ENCODE assay signal across 8 cellular contexts in the genomic region with DNA sequence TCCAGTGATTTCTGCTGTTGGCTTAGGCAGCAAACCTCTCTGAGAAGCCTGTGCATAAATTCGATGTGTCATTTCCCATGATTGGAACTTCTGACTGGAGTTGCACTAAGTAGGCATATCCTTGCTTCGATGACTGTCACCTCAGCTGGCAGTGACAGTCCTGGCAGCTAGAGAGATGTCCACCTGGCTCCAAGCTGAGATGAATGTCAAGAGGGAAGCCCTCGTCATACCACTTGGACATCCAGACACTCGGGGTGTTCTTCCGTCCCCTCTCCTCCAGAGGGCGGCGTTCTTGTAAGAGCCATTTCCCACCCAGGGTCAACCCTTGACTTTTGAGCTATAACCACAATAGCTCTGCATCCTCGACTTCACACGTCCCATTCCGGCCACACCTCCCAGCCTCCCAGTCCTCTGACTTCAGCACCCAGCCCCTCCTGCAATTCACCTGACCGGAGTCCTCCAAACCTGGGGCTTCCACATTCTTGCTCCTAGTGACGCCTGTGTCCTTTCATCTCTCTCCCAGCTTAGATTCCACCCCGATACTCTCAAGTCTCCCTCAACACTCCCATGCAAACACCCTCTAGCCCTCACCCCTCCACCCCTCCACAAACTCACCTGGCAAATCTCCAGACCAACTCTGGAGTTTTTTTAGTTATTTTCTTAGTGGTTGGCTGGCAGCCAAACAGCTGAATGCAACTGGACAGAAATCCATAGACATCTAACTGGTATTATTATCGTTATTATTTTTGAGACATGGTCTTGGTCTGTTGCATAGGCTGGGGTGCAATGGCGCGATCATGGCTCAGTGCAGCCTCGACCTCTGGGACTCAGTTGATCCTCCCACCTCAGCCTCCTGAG. TPM values are rescaled to one million over a fixed set of nuclear protein-coding genes. Genes with fewer than 3 reads are reported as not detected.
A peak's percentile ranks its signal among the peaks of the same experiment; 100 is the strongest.
DNase-seq lines count a peak whose midpoint lies in the region; ATAC-seq and TF ChIP-seq lines count a peak whose summit lies in the region.

No MANE protein-coding gene starts in this region.

- peak overlapping the region; percentile 35 for H3K27ac ChIP-seq in CD8-positive, alpha-beta T cell (ENCODE audit: low read depth, low read length)
- H3K27ac ChIP-seq in GM23338 (ENCODE audit: low read depth) (no peak overlapping the region), PC-9 (no peak overlapping the region), left lung (peak overlapping the region in 1 of 2 donors; percentile 7)

- no peaks in the 10 kb centered on the region for H4K20me1 ChIP-seq in GM23338 (replicated peaks; ENCODE audit: insufficient read depth)
- no peaks in the 10 kb centered on the region for H4K20me1 ChIP-seq in PC-9 (ENCODE audit: insufficient read depth)

- TF ChIP-seq CTCF in CD8-positive, alpha-beta T cell (IDR thresholded peaks at IDR 0.05): peak; percentile 31
- TF ChIP-seq CTCF in GM23338 (conservative IDR thresholded peaks at IDR 0.05; ENCODE audit: low read depth in 2 of 2) (peak; percentile 55 to 80), PC-9 (conservative IDR thresholded peaks at IDR 0.05) (peak; percentile 56), left lung (IDR thresholded peaks at IDR 0.05) (peak; percentile 23 to 41)

- peaks cover 9% of the 10 kb centered on the region for H3K9me3 Mint-ChIP-seq in CD8-positive, alpha-beta T cell
- peaks cover 3% of the 10 kb centered on the region; the same call in 2 of the 3 replicates for H3K9me3 Mint-ChIP-seq in GM23338
- peaks cover 9% of the 10 kb centered on the region for H3K9me3 Mint-ChIP-seq in activated naive CD8-positive, alpha-beta T cell (ENCODE audit: low read depth)

- peaks cover 72% of the 10 kb centered on the region for H3K4me1 Mint-ChIP-seq in CD8-positive, alpha-beta T cell (ENCODE audit: low read depth)
- peaks cover 7% of the 10 kb centered on the region; the same call in 2 of the 3 replicates for H3K4me1 Mint-ChIP-seq in GM23338
- H3K4me1 Mint-ChIP-seq in activated naive CD8-positive, alpha-beta T cell (ENCODE audit: low read depth): peaks cover 83% of the 10 kb centered on the region

- POLR2A ChIA-PET in CD8-positive, alpha-beta T cell (lab: Charles Lee): interaction anchor here (0.9 to 3.2 kb wide), 12 partner anchors 8 to 85 kb away, joined by 4 to 13 read pairs (median 7); partner anchors contain the start of gene ENO1
- POLR2A ChIA-PET in PC-9 (lab: Charles Lee; ENCODE audit: unreplicated experiment): no interaction called here

- intact Hi-C loops in CD8-positive, alpha-beta T cell (cut with DNase I, micrococcal nuclease): loop anchor here in 1 of 2 experiments (1.0 kb wide), 1 partner anchor 25 kb away; no protein-coding TSS in a partner anchor
- intact Hi-C loops in PC-9 (cut with micrococcal nuclease; ENCODE audit: unreplicated experiment) (loop anchor here (1.0 kb wide), 1 partner anchor 23 kb away; no protein-coding TSS in a partner anchor), left lung (cut with DNase I) (no loop called here)

- H3K27me3 Mint-ChIP-seq in CD8-positive, alpha-beta T cell (ENCODE audit: low read depth): no peaks in the 10 kb centered on the region
- peaks cover 6% of the 10 kb centered on the region for H3K27me3 Mint-ChIP-seq in GM23338 (ENCODE audit: insufficient read depth, low read depth, poor library complexity)
- no peaks in the 10 kb centered on the region for H3K27me3 Mint-ChIP-seq in activated naive CD8-positive, alpha-beta T cell

- H3K4me3 Mint-ChIP-seq in CD8-positive, alpha-beta T cell: peak overlapping the region; percentile 64
- H3K4me3 Mint-ChIP-seq in GM23338: no peak overlapping the region
- peak overlapping the region; percentile 84 for H3K4me3 Mint-ChIP-seq in activated naive CD8-positive, alpha-beta T cell

- H2AFZ ChIP-seq in GM23338 (peak overlapping the region; percentile 15; the same call in 1 of the 2 replicates), PC-9 (no peak overlapping the region)

- H3K4me3 ChIP-seq in CD8-positive, alpha-beta T cell (ENCODE audit: low read depth, low read length): peak overlapping the region; percentile 31
- H3K4me3 ChIP-seq in GM23338: no peak overlapping the region
- no peak overlapping the region for H3K4me3 ChIP-seq in PC-9
- no peak overlapping the region for H3K4me3 ChIP-seq in left lung

- peak overlapping the region; percentile 80 for H3K27ac Mint-ChIP-seq in CD8-positive, alpha-beta T cell
- no peak overlapping the region for H3K27ac Mint-ChIP-seq in GM23338
- H3K27ac Mint-ChIP-seq in activated naive CD8-positive, alpha-beta T cell: peak overlapping the region; percentile 94

- H3K4me2 ChIP-seq in GM23338: no peak overlapping the region
- no peak overlapping the region for H3K4me2 ChIP-seq in PC-9

- peak; percentile 42 for ATAC-seq in CD8-positive, alpha-beta T cell
- ATAC-seq in GM23338 (peak; percentile 99), left lung (peak; percentile 87), HG02759 (IDR thresholded peaks at IDR 0.05; ENCODE audit: unreplicated experiment) (no peak)

- H3F3A ChIP-seq in GM23338 (replicated peaks; ENCODE audit: low read depth): no peaks in the 10 kb centered on the region
- no peaks in the 10 kb centered on the region for H3F3A ChIP-seq in PC-9 (ENCODE audit: insufficient read depth, low read depth)

- CTCF ChIA-PET in CD8-positive, alpha-beta T cell (lab: Charles Lee): interaction anchor here (0.6 to 4.3 kb wide), 22 partner anchors 8 to 1938 kb away, joined by 3 to 70 read pairs (median 4); partner anchors contain the start of gene CA6
- CTCF ChIA-PET in PC-9 (lab: Charles Lee): interaction anchor here (0.6 to 1.0 kb wide), 9 partner anchors 23 to 569 kb away, joined by 3 to 10 read pairs (median 4); no protein-coding TSS in a partner anchor

- no peaks in the 10 kb centered on the region for H3K27me3 ChIP-seq in CD8-positive, alpha-beta T cell (ENCODE audit: insufficient read depth, low read length)
- no peaks in the 10 kb centered on the region for H3K27me3 ChIP-seq in GM23338 (ENCODE audit: insufficient read depth)
- H3K27me3 ChIP-seq in PC-9 (ENCODE audit: insufficient read depth, low read depth): no peaks in the 10 kb centered on the region
- no peaks in the 10 kb centered on the region for H3K27me3 ChIP-seq in left lung

- H3K9me2 ChIP-seq in GM23338 (ENCODE audit: insufficient read depth): no peaks in the 10 kb centered on the region; the same call in 1 of the 2 replicates
- no peaks in the 10 kb centered on the region for H3K9me2 ChIP-seq in PC-9 (ENCODE audit: insufficient read depth)

- DNase-seq in CD8-positive, alpha-beta T cell: peak in 6 of 7 experiments; percentile 30 to 63 (median 43)
- DNase-seq in GM23338 (ENCODE audit: low spot score) (peak; percentile 95), PC-9 (peak; percentile 62 to 63), left lung (peak in 1 of 2 donors; percentile 77), NCI-H1048 (lab: John Stamatoyannopoulos, UW) (no peak), middle frontal gyrus (ENCODE audit: extremely low spot score, low spot score) (no peak)

- H3K36me3 ChIP-seq in CD8-positive, alpha-beta T cell (ENCODE audit: insufficient read depth, low read length): no peaks in the 10 kb centered on the region
- H3K36me3 ChIP-seq in GM23338 (ENCODE audit: insufficient read depth) (no peaks in the 10 kb centered on the region), PC-9 (ENCODE audit: low read depth) (no peaks in the 10 kb centered on the region), left lung (no peaks in the 10 kb centered on the region)

- H3K9me3 ChIP-seq in CD8-positive, alpha-beta T cell (ENCODE audit: low read length): peaks cover 10% of the 10 kb centered on the region
- H3K9me3 ChIP-seq in PC-9 (ENCODE audit: insufficient read depth, low read depth) (no peaks in the 10 kb centered on the region), left lung (no peaks in the 10 kb centered on the region)

- H3K79me2 ChIP-seq in GM23338 (replicated peaks; ENCODE audit: insufficient read depth) (no peaks in the 10 kb centered on the region), PC-9 (ENCODE audit: low read depth) (no peaks in the 10 kb centered on the region)

- BruUV-seq in PC-9 (replicated peaks; lab: Mats Ljungman, UMichigan): no TSS peak

- peaks cover 70% of the 10 kb centered on the region for H3K36me3 Mint-ChIP-seq in CD8-positive, alpha-beta T cell
- no peaks in the 10 kb centered on the region for H3K36me3 Mint-ChIP-seq in GM23338 (ENCODE audit: low read depth)
- peaks cover 23% of the 10 kb centered on the region for H3K36me3 Mint-ChIP-seq in activated naive CD8-positive, alpha-beta T cell

- H3K4me1 ChIP-seq in CD8-positive, alpha-beta T cell (ENCODE audit: insufficient read depth, low read length): peaks cover 73% of the 10 kb centered on the region
- H3K4me1 ChIP-seq in GM23338 (ENCODE audit: insufficient read depth) (no peaks in the 10 kb centered on the region), PC-9 (replicated peaks; ENCODE audit: insufficient read depth) (no peaks in the 10 kb centered on the region), left lung (no peaks in the 10 kb centered on the region)

TF ChIP-seq in GM23338, 12 proteins besides CTCF, POLR2A, EP300 and RAD21 (continues in another document):
- TF ChIP-seq STAT1 (IDR thresholded peaks at IDR 0.05; ENCODE audit: unreplicated experiment): no peak
- TF ChIP-seq ETS1 (IDR thresholded peaks at IDR 0.05): no peak

RNA-seq across cellular contexts. Expression of gene CA6, which starts 17.4 kb away (rescaled TPM):
- total RNA-seq in CD8-positive, alpha-beta T cell: 1 to 10 TPM; 1.6 to 2.4 TPM
- total RNA-seq in GM23338 (2014; rRNA removed; shearing (Covaris generic)): not detected in 2 replicates
- polyA plus RNA-seq in GM23338 (2016; fragmentation: Nextera tagmentation; extraction: Ambion mirVana): not detected in 2 replicates
- total RNA-seq in PC-9 (2021): not detected in 2 replicates
- not detected for total RNA-seq in left lung

Comparison
In these comparisons a context has a peak if more than half of its experiments do, and no peak if none do; other contexts are left out.
1. DNase-seq: peak in CD8-positive, alpha-beta T cell (6 of 7), GM23338 (single experiment) and PC-9 (2 of 2); none in NCI-H1048 (single experiment) and middle frontal gyrus (single experiment).
2. Peak in every context shown above with its lines, with median percentiles within 50 percentile points of each other: CTCF ChIP-seq.